ENCODE assay signal across 13 cellular contexts in the genomic region with DNA sequence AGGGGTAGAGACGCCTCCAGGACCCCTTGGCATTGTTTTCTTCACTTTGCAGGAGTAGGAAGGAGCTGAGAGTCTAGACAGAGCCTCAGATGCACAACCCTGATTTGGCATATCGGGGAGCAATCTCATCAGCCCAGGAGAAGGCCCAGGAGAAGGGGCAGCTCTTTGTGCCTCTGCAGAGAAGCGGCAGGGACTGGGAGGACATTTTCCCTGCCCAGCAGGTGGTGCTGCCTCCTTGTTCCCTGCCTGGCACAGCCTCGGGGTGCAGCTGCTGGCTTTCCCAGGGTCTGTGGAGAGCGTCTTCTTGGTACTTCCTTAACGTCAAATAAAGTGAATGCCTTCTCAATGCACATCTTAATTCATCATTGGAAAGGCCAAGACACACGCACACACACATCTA.
A peak's percentile ranks its signal among the peaks of the same experiment; 100 is the strongest.
DNase-seq lines count a peak whose midpoint lies in the region; ATAC-seq and TF ChIP-seq lines count a peak whose summit lies in the region.
"Had no signal": no experiment of that assay in that cellular context is flagged by ENCODE, and none has a peak within 500 bp of the region (broad histone marks: within the 10 kb centered on the region; RNA-seq: fewer than 3 reads in every experiment).

No MANE protein-coding gene starts in this region.

- intact Hi-C loops in activated CD4-positive, alpha-beta T cell treated with anti-CD3 and anti-CD28 coated beads for 36 hours (cut with DNase I, micrococcal nuclease) = loop anchor here (1.0 to 10.0 kb wide), 4 partner anchors 53 to 391 kb away; no protein-coding TSS in a partner anchor

- no peak overlapping the region for H3K4me3 ChIP-seq in Jurkat, Clone E6-1 (ENCODE audit: low read length)
- H3K4me3 ChIP-seq in SK-N-SH (ENCODE audit: low read depth in 2 of 2, low read length in 1 of 2) (no peak overlapping the region), gastroesophageal sphincter (no peak overlapping the region)
- H3K4me3 ChIP-seq: coronary artery, tibial artery had no signal

- WGBS in SK-N-SH (ENCODE audit: low lambda C conversion rate) = 7% methylated on average over 6 of the region's 7 CpGs
- 50 to 66% methylated on average over 5 to 6 of the region's 7 CpGs for WGBS in gastroesophageal sphincter (ENCODE audit: low coverage in 1 of 2), 2 donors

- CTCF ChIA-PET in activated CD4-positive, alpha-beta T cell treated with anti-CD3 and anti-CD28 coated beads for 36 hours (lab: Charles Lee) = interaction anchor here (0.6 to 1.2 kb wide), 6 partner anchors 19 to 120 kb away, joined by 3 read pairs; no protein-coding TSS in a partner anchor
- CTCF ChIA-PET in SK-N-SH (lab: Yijun Ruan, JAX) = interaction anchor here (0.6 to 4.8 kb wide), 8 partner anchors 12 to 276 kb away, joined by 3 to 54 read pairs (median 4); no protein-coding TSS in a partner anchor

- H3K9ac ChIP-seq in SK-N-SH = no peak overlapping the region

- TF ChIP-seq POLR2A in gastroesophageal sphincter (IDR thresholded peaks at IDR 0.05) = no peak

- H4K20me1 ChIP-seq in SK-N-SH (ENCODE audit: insufficient read depth) = no peaks in the 10 kb centered on the region

- peak; percentile 61 for ATAC-seq in activated CD4-positive, alpha-beta T cell treated with anti-CD3 and anti-CD28 coated beads for 36 hours
- no peak for ATAC-seq in gastroesophageal sphincter

- H3K36me3 Mint-ChIP-seq in activated CD4-positive, alpha-beta T cell treated with anti-CD3 and anti-CD28 coated beads for 36 hours (ENCODE audit: low read depth) = no peaks in the 10 kb centered on the region
- H3K36me3 Mint-ChIP-seq: activated naive CD4-positive, alpha-beta T cell treated with anti-CD3 and anti-CD28 coated beads, Interleukin-2, amount 50 U/mL, for 24 hours had no signal

- H3K9me3 Mint-ChIP-seq in activated CD4-positive, alpha-beta T cell treated with anti-CD3 and anti-CD28 coated beads for 36 hours (ENCODE audit: low read depth) = no peaks in the 10 kb centered on the region
- H3K9me3 Mint-ChIP-seq: activated naive CD4-positive, alpha-beta T cell treated with anti-CD3 and anti-CD28 coated beads, Interleukin-2, amount 50 U/mL, for 24 hours had no signal

- no peak overlapping the region for H3K4me2 ChIP-seq in SK-N-SH

- H3K79me2 ChIP-seq in SK-N-SH (ENCODE audit: insufficient read depth) = no peaks in the 10 kb centered on the region

- no peak overlapping the region for H3K27ac ChIP-seq in SK-N-SH (ENCODE audit: low read depth in 2 of 2, low read length in 1 of 2)
- no peak overlapping the region for H3K27ac ChIP-seq in gastroesophageal sphincter
- H3K27ac ChIP-seq: coronary artery, tibial artery had no signal

- DNase-seq in activated CD4-positive, alpha-beta T cell treated with anti-CD3 and anti-CD28 coated beads for 36 hours = peak; percentile 68
- DNase-seq in activated CD4-positive, alpha-beta T cell treated with anti-CD3 and anti-CD28 coated beads for 1 hour = no peak
- DNase-seq in Jurkat, Clone E6-1 (ENCODE audit: low read depth, low spot score) = peak; percentile 61
- DNase-seq in SK-N-SH (no peak), NCI-H774 (lab: John Stamatoyannopoulos, UW) (no peak), T-helper 9 cell (no peak)
- DNase-seq in stimulated activated CD4-positive, alpha-beta T cell treated with anti-CD3 and anti-CD28 coated beads, Interleukin-12 subunit alpha, Interleukin-12 subunit beta, amount 100 ng/mL, for 4 hours = peak; percentile 15
- DNase-seq: foreskin fibroblast, NCI-H524 treated with DMSO at 0.1 percent for 48 hours had no signal

- no peaks in the 10 kb centered on the region for H3K9me3 ChIP-seq in SK-N-SH
- peaks cover 0 to under 1% (median 0%) of the 10 kb centered on the region in 3 donors for H3K9me3 ChIP-seq in gastroesophageal sphincter
- H3K9me3 ChIP-seq: tibial artery had no signal

- TF ChIP-seq EP300 in SK-N-SH (IDR thresholded peaks at IDR 0.05; ENCODE audit: borderline replicate concordance in 1 of 2, low read depth in 1 of 2, low read length in 1 of 2) = no peak
- TF ChIP-seq EP300 in gastroesophageal sphincter (IDR thresholded peaks at IDR 0.05) = no peak

- no peaks in the 10 kb centered on the region for H3K36me3 ChIP-seq in SK-N-SH (replicated peaks in 1 of 2; ENCODE audit: control insufficient read depth in 1 of 2, insufficient read depth in 2 of 2, low read length in 1 of 2)
- H3K36me3 ChIP-seq in gastroesophageal sphincter = no peaks in the 10 kb centered on the region
- H3K36me3 ChIP-seq: tibial artery had no signal

- no peaks in the 10 kb centered on the region; the same call in 1 of the 2 replicates for H3K27me3 ChIP-seq in SK-N-SH (ENCODE audit: insufficient read depth)
- peaks cover 13% of the 10 kb centered on the region for H3K27me3 ChIP-seq in gastroesophageal sphincter

- no peak overlapping the region for H3K4me3 Mint-ChIP-seq in activated CD4-positive, alpha-beta T cell treated with anti-CD3 and anti-CD28 coated beads for 36 hours
- H3K4me3 Mint-ChIP-seq: activated naive CD4-positive, alpha-beta T cell treated with anti-CD3 and anti-CD28 coated beads, Interleukin-2, amount 50 U/mL, for 24 hours had no signal

- H3K4me1 Mint-ChIP-seq in activated CD4-positive, alpha-beta T cell treated with anti-CD3 and anti-CD28 coated beads for 36 hours = peaks cover 6% of the 10 kb centered on the region

- H3K9me2 ChIP-seq in SK-N-SH = no peaks in the 10 kb centered on the region

- TF ChIP-seq CTCF in SK-N-SH (IDR thresholded peaks at IDR 0.05) (peak; percentile 16; the same call in 1 of the 2 replicates), gastroesophageal sphincter (IDR thresholded peaks at IDR 0.05) (peak in 1 of 4 experiments; percentile 13)

- no peak overlapping the region for H2AFZ ChIP-seq in SK-N-SH (ENCODE audit: low read depth)

- H3K4me1 ChIP-seq in SK-N-SH (ENCODE audit: control insufficient read depth in 1 of 2, insufficient read depth in 2 of 2, low read depth in 1 of 2, low read length in 1 of 2) (no peaks in the 10 kb centered on the region; a peak in 1 of 4 replicates), gastroesophageal sphincter (no peaks in the 10 kb centered on the region)
- H3K4me1 ChIP-seq: tibial artery had no signal

- H3F3A ChIP-seq in SK-N-SH (replicated peaks; ENCODE audit: insufficient read depth) = no peaks in the 10 kb centered on the region

- no peak overlapping the region for H3K27ac Mint-ChIP-seq in activated CD4-positive, alpha-beta T cell treated with anti-CD3 and anti-CD28 coated beads for 36 hours
- H3K27ac Mint-ChIP-seq: activated naive CD4-positive, alpha-beta T cell treated with anti-CD3 and anti-CD28 coated beads, Interleukin-2, amount 50 U/mL, for 24 hours had no signal

- POLR2A ChIA-PET in activated CD4-positive, alpha-beta T cell treated with anti-CD3 and anti-CD28 coated beads for 36 hours (lab: Charles Lee) = no interaction called here
- POLR2A ChIA-PET in SK-N-SH (lab: Yijun Ruan, JAX) = no interaction called here

- no peak for TF ChIP-seq RAD21 in SK-N-SH (IDR thresholded peaks at IDR 0.05; ENCODE audit: low read length)

- H3K27me3 Mint-ChIP-seq in activated CD4-positive, alpha-beta T cell treated with anti-CD3 and anti-CD28 coated beads for 36 hours = no peaks in the 10 kb centered on the region
- H3K27me3 Mint-ChIP-seq: activated naive CD4-positive, alpha-beta T cell treated with anti-CD3 and anti-CD28 coated beads, Interleukin-2, amount 50 U/mL, for 24 hours had no signal

TF ChIP-seq in SK-N-SH, 30 proteins besides CTCF, POLR2A, EP300 and RAD21:
- TF ChIP-seq POLR2AphosphoS5 (IDR thresholded peaks at IDR 0.05; ENCODE audit: low read depth, low read length) (no peak), NRF1 (IDR thresholded peaks at IDR 0.05; ENCODE audit: low read depth, low read length) (no peak), SMC3 (IDR thresholded peaks at IDR 0.05; ENCODE audit: low read depth, low read length) (0 out of 2 replicates have a peak, but pooled peaks have one; percentile 11)
TF ChIP-seq in SK-N-SH: peak in this region for 1.

Comparison
In these comparisons a context has a peak if more than half of its experiments do, and no peak if none do; other contexts are left out.
1. DNase-seq: peak in activated CD4-positive, alpha-beta T cell treated with anti-CD3 and anti-CD28 coated beads for 36 hours (single experiment), Jurkat, Clone E6-1 (single experiment) and stimulated activated CD4-positive, alpha-beta T cell treated with anti-CD3 and anti-CD28 coated beads, Interleukin-12 subunit alpha, Interleukin-12 subunit beta, amount 100 ng/mL, for 4 hours (single experiment); none in activated CD4-positive, alpha-beta T cell treated with anti-CD3 and anti-CD28 coated beads for 1 hour (single experiment), SK-N-SH (single experiment), NCI-H774 (single experiment) and T-helper 9 cell (single experiment).